6 cellular contexts compared by ENCODE assay signal in the genomic region with DNA sequence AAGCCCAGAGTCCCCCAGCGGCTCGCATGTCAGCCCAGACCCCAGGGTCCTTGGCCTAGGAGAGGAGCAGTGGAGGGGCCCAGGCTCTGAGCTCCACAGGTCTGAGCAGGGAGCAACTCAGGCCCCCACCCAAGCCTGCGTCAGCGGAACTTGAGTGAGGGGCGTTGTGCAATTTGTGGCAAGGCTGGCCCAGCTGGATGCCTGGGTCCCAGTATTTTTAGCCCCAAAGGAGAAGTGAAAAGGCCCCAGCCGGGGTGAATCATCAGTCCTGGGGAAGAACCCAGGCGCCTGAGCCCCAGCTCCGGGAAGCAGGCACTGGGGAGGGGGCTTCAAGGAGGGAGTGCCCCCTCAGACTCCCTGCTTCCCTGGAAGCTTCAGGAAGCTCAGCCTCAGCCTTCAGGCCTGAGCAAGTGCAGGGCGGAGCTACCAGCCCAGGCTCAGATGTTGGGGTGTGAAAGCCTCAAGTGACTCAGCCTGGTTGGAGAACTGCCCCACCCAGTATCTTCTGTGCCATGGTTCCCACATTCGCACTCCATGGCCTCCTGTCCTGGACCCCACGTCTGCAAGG. TPM values are rescaled to one million over a fixed set of nuclear protein-coding genes. Genes with fewer than 3 reads are reported as not detected.
DNase-seq lines count a peak whose midpoint lies in the region; ATAC-seq and TF ChIP-seq lines count a peak whose summit lies in the region.

No MANE protein-coding gene starts in this region.

- H3K9me3 ChIP-seq in KOPT-K1 (ENCODE audit: insufficient read depth, low read length, poor library complexity, severe bottlenecking) = no peaks in the 10 kb centered on the region
- H3K9me3 ChIP-seq in lower lobe of right lung = no peaks in the 10 kb centered on the region

- H3K36me3 ChIP-seq in KOPT-K1 (ENCODE audit: insufficient read depth, low read length) (peaks cover 24% of the 10 kb centered on the region), lower lobe of right lung (peaks cover 39% of the 10 kb centered on the region)

- H3K27ac ChIP-seq in KOPT-K1 (ENCODE audit: low read depth, low read length, poor library complexity, severe bottlenecking) (peak overlapping the region; percentile 55), lower lobe of right lung (peak overlapping the region; percentile 88)

- intact Hi-C loops in lower lobe of right lung (cut with DNase I) = no loop called here

- no peaks in the 10 kb centered on the region for H3K27me3 Mint-ChIP-seq in activated naive CD4-positive, alpha-beta T cell treated with anti-CD3 and anti-CD28 coated beads, Interleukin-2, amount 10 ng/mL, durations not matched to agents 7 days and 5 days

- CTCF ChIA-PET in activated naive CD4-positive, alpha-beta T cell treated with anti-CD3 and anti-CD28 coated beads, Interleukin-2, amount 10 ng/mL, durations not matched to agents 7 days and 5 days (lab: Charles Lee) = interaction anchor here (0.8 to 5.3 kb wide), 15 partner anchors 9 to 186 kb away, joined by 3 to 96 read pairs (median 4); partner anchors contain the start of genes EID2B, PLEKHG2, RPS16 and ZFP36

- peak overlapping the region; percentile 47 for H3K4me3 Mint-ChIP-seq in activated naive CD4-positive, alpha-beta T cell treated with anti-CD3 and anti-CD28 coated beads, Interleukin-2, amount 10 ng/mL, durations not matched to agents 7 days and 5 days

- peak overlapping the region; percentile 96 for H3K27ac Mint-ChIP-seq in activated naive CD4-positive, alpha-beta T cell treated with anti-CD3 and anti-CD28 coated beads, Interleukin-2, amount 10 ng/mL, durations not matched to agents 7 days and 5 days

- DNase-seq in activated naive CD4-positive, alpha-beta T cell treated with anti-CD3 and anti-CD28 coated beads, Interleukin-2, amount 10 ng/mL, durations not matched to agents 7 days and 5 days = peak; percentile 62
- DNase-seq in lower lobe of right lung (peak; percentile 92), NCI-H774 (lab: John Stamatoyannopoulos, UW) (no peak), NCI-H1436 (lab: John Stamatoyannopoulos, UW) (no peak), NCI-H146 treated with DMSO at 0.1 percent for 48 hours (lab: John Stamatoyannopoulos, UW; ENCODE audit: unreplicated experiment) (no peak)

- no peaks in the 10 kb centered on the region for H3K27me3 ChIP-seq in lower lobe of right lung (ENCODE audit: low read depth)

- H3K9me3 Mint-ChIP-seq in activated naive CD4-positive, alpha-beta T cell treated with anti-CD3 and anti-CD28 coated beads, Interleukin-2, amount 10 ng/mL, durations not matched to agents 7 days and 5 days = no peaks in the 10 kb centered on the region

- ATAC-seq in lower lobe of right lung = peak; percentile 12 to 41

- peaks cover 28% of the 10 kb centered on the region for H3K36me3 Mint-ChIP-seq in activated naive CD4-positive, alpha-beta T cell treated with anti-CD3 and anti-CD28 coated beads, Interleukin-2, amount 10 ng/mL, durations not matched to agents 7 days and 5 days

- H3K4me1 ChIP-seq in lower lobe of right lung = peaks cover 49% of the 10 kb centered on the region

- peaks cover 72% of the 10 kb centered on the region for H3K4me1 Mint-ChIP-seq in activated naive CD4-positive, alpha-beta T cell treated with anti-CD3 and anti-CD28 coated beads, Interleukin-2, amount 10 ng/mL, durations not matched to agents 7 days and 5 days

- H3K4me3 ChIP-seq in lower lobe of right lung = peak overlapping the region; percentile 28

- TF ChIP-seq CTCF in lower lobe of right lung (IDR thresholded peaks at IDR 0.05) = no peak

RNA-seq across cellular contexts. Expression of gene MED29, which starts 7.2 kb away (rescaled TPM):
- 33.1 TPM for total RNA-seq in lower lobe of right lung

RNA-seq across cellular contexts. Expression of gene PAF1, which starts 7.5 kb away (rescaled TPM):
- 33.7 TPM for total RNA-seq in lower lobe of right lung

RNA-seq across cellular contexts. Expression of gene ZFP36, which starts 8.3 kb away (rescaled TPM):
- 208 TPM for total RNA-seq in lower lobe of right lung

RNA-seq across cellular contexts. Expression of gene PLEKHG2, which starts 14.1 kb away (rescaled TPM):
- 24.7 TPM for total RNA-seq in lower lobe of right lung

RNA-seq across cellular contexts. Expression of gene RPS16, which starts 37.4 kb away (rescaled TPM):
- total RNA-seq in lower lobe of right lung = 1,586 TPM

Comparison
In these comparisons a context has a peak if more than half of its experiments do, and no peak if none do; other contexts are left out.
1. DNase-seq: peak in activated naive CD4-positive, alpha-beta T cell treated with anti-CD3 and anti-CD28 coated beads, Interleukin-2, amount 10 ng/mL, durations not matched to agents 7 days and 5 days (single experiment) and lower lobe of right lung (single experiment); none in NCI-H774 (single experiment), NCI-H1436 (single experiment) and NCI-H146 treated with DMSO at 0.1 percent for 48 hours (single experiment).